16 cellular contexts compared by ENCODE assay signal in genomic region chr4:39323836-39324235, GRCh38. TPM values are rescaled to one million over a fixed set of nuclear protein-coding genes. Genes with fewer than 3 reads are reported as not detected.
A peak's percentile ranks its signal among the peaks of the same experiment; 100 is the strongest.
DNase-seq lines count a peak whose midpoint lies in the region; ATAC-seq and TF ChIP-seq lines count a peak whose summit lies in the region.
"Had no signal": no experiment of that assay in that cellular context is flagged by ENCODE, and none has a peak within 500 bp of the region (broad histone marks: within the 10 kb centered on the region; RNA-seq: fewer than 3 reads in every experiment).

No MANE protein-coding gene starts in this region.

- peaks cover 11 to 48% of the 10 kb centered on the region in 2 donors for H3K36me3 Mint-ChIP-seq in activated T-cell treated with anti-CD3 and anti-CD28 coated beads, Interleukin-2, amount 50 U/mL, for 72 hours (ENCODE audit: insufficient read depth in 2 of 2)
- H3K36me3 Mint-ChIP-seq in mesothelial cell of epicardium, result peaks cover 39% of the 10 kb centered on the region

- CTCF ChIA-PET in GM10248 (lab: Yijun Ruan, JAX), result interaction anchor here (0.9 to 1.0 kb wide), 2 partner anchors 9 to 12 kb away, joined by 3 read pairs; no protein-coding TSS in a partner anchor

- H3K27ac Mint-ChIP-seq in activated T-cell treated with anti-CD3 and anti-CD28 coated beads, Interleukin-2, amount 50 U/mL, for 72 hours, result peak overlapping the region; percentile 38
- peak overlapping the region; percentile 9 for H3K27ac Mint-ChIP-seq in mesothelial cell of epicardium

- POLR2A ChIA-PET in GM10248 (lab: Yijun Ruan, JAX), result no interaction called here

- no peaks in the 10 kb centered on the region for H3K9me3 Mint-ChIP-seq in activated T-cell treated with anti-CD3 and anti-CD28 coated beads, Interleukin-2, amount 50 U/mL, for 72 hours
- H3K9me3 Mint-ChIP-seq in mesothelial cell of epicardium, result peaks cover 5% of the 10 kb centered on the region

- no peak overlapping the region for H3K4me3 ChIP-seq in fibroblast of pulmonary artery (replicated peaks; ENCODE audit: low read depth, low read length)

- no peaks in the 10 kb centered on the region for H3K27me3 Mint-ChIP-seq in activated T-cell treated with anti-CD3 and anti-CD28 coated beads, Interleukin-2, amount 50 U/mL, for 72 hours (ENCODE audit: low read depth)
- H3K27me3 Mint-ChIP-seq in mesothelial cell of epicardium (ENCODE audit: low read depth), result no peaks in the 10 kb centered on the region

- no peak overlapping the region for H3K4me3 Mint-ChIP-seq in activated T-cell treated with anti-CD3 and anti-CD28 coated beads, Interleukin-2, amount 50 U/mL, for 72 hours
- no peak overlapping the region for H3K4me3 Mint-ChIP-seq in mesothelial cell of epicardium

- ATAC-seq in activated T-cell treated with anti-CD3 and anti-CD28 coated beads, Interleukin-2, amount 50 U/mL, for 72 hours (replicated peaks in 1 of 2), result no peak
- ATAC-seq in HG03095 (IDR thresholded peaks at IDR 0.05; ENCODE audit: unreplicated experiment), result no peak

- H3K4me1 Mint-ChIP-seq in activated T-cell treated with anti-CD3 and anti-CD28 coated beads, Interleukin-2, amount 50 U/mL, for 72 hours (ENCODE audit: low read depth), result no peaks in the 10 kb centered on the region
- no peaks in the 10 kb centered on the region for H3K4me1 Mint-ChIP-seq in mesothelial cell of epicardium

- TF ChIP-seq CTCF in fibroblast of pulmonary artery (IDR thresholded peaks at IDR 0.05; ENCODE audit: low read length, missing control alignments) (no peak), mesothelial cell of epicardium (IDR thresholded peaks at IDR 0.05; ENCODE audit: unreplicated experiment) (no peak), GM10248 (IDR thresholded peaks at IDR 0.05; ENCODE audit: control extremely low read depth, extremely low read depth, low read depth, missing control alignments) (no peak)

- no peak for DNase-seq in activated T-cell treated with anti-CD3 and anti-CD28 coated beads, Interleukin-2, amount 50 U/mL, for 72 hours
- no peak for DNase-seq in activated T-cell treated with anti-CD3 and anti-CD28 coated beads, Interleukin-2, amount 50 U/mL, for 1 hour
- DNase-seq in fibroblast of pulmonary artery (ENCODE audit: low read depth), result peak; percentile 27
- no peak for DNase-seq in mesothelial cell of epicardium (ENCODE audit: low spot score in 2 of 2, unreplicated experiment in 2 of 2)
- DNase-seq in DMS153 (lab: John Stamatoyannopoulos, UW), result no peak
- DNase-seq in midbrain (lab: John Stamatoyannopoulos, UW), result no peak
- no peak for DNase-seq in GM10248 (ENCODE audit: extremely low spot score)
- DNase-seq: C1 segment of cervical spinal cord, GOT3, KBM-7, NCI-H1092, NCI-H226, NCI-H526 treated with DMSO at 0.1 percent for 48 hours, OCI-M1, RPMI8226 had no signal

RNA-seq across cellular contexts. Expression of gene RFC1, which starts 42.3 kb away (rescaled TPM):
- 100 to 1,000 TPM; 111 to 134 TPM for total RNA-seq in activated T-cell treated with anti-CD3 and anti-CD28 coated beads, Interleukin-2, amount 50 U/mL, for 72 hours
- 53.7 to 58.0 TPM (median 55.0 TPM) in 3 replicates for total RNA-seq in mesothelial cell of epicardium
